Comparison of ENCODE assay signal across 1 cellular context in the genomic region with DNA sequence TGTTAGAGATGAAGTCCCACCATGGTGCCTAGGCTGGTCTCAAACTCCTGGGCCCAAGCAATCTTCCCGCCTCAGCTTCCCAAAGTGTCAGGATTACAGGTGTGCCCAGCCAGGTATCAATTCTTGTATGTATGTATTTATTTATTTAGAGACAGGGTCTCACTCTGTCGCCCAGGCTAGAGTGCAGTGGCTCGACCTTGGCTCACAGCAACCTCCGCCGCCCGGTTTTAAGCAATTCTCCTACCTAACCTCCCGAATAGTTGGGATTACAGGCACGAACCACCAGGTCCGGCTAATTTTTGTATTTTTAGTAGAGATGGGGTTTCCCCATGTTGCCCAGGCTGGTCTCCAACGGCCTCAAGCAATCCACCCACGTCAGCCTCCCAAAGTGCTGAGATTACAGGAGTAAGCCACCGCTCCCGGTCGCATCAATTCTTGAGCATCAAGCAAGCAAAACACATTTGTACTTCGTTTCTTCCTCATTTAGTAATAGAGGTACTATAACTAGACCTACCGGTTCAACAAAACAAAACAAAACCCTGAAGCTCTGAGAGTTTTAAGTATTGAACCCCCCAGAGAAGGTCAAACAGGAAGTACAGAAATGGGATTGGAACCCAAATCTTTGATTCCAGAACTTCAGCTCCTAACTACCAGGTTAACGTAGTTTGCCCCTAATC.
TF ChIP-seq lines count a peak whose summit lies in the region.

No MANE protein-coding gene starts in this region.

TF ChIP-seq in H1, 55 proteins besides CTCF, POLR2A, EP300 and RAD21:
- TF ChIP-seq GABPA (IDR thresholded peaks at IDR 0.05; ENCODE audit: borderline replicate concordance, insufficient read depth, low read length) (no peak), ZNF274 (IDR thresholded peaks at IDR 0.05; ENCODE audit: borderline replicate concordance, extremely low read depth, low read length) (no peak), KDM4A (IDR thresholded peaks at IDR 0.05; ENCODE audit: low read depth, low read length, severe bottlenecking) (no peak), EZH2 (IDR thresholded peaks at IDR 0.05; ENCODE audit: low read depth, low read length, severe bottlenecking) (no peak), RBBP5 (IDR thresholded peaks at IDR 0.05; ENCODE audit: borderline replicate concordance, low read depth, low read length) (no peak), TBP (IDR thresholded peaks at IDR 0.05; ENCODE audit: low read depth, low read length) (no peak), SIX5 (IDR thresholded peaks at IDR 0.05; ENCODE audit: low read depth, low read length) (no peak), YY1 (IDR thresholded peaks at IDR 0.05; ENCODE audit: low read depth, low read length) (no peak), SUZ12 (IDR thresholded peaks at IDR 0.05; ENCODE audit: low read length) (no peak), TAF7 (optimal IDR thresholded peaks at IDR 0.05; ENCODE audit: borderline replicate concordance, low read depth, low read length) (no peak), SP4 (IDR thresholded peaks at IDR 0.05; ENCODE audit: low read length) (no peak), NRF1 (IDR thresholded peaks at IDR 0.05; ENCODE audit: low read depth, low read length) (no peak)
- TF ChIP-seq, protein P1, sequence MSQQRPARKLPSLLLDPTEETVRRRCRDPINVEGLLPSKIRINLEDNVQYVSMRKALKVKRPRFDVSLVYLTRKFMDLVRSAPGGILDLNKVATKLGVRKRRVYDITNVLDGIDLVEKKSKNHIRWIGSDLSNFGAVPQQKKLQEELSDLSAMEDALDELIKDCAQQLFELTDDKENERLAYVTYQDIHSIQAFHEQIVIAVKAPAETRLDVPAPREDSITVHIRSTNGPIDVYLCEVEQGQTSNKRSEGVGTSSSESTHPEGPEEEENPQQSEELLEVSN (IDR thresholded peaks at IDR 0.05), result no peak
- TF ChIP-seq, protein P2, sequence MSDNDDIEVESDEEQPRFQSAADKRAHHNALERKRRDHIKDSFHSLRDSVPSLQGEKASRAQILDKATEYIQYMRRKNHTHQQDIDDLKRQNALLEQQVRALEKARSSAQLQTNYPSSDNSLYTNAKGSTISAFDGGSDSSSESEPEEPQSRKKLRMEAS (IDR thresholded peaks at IDR 0.05), result no peak
